In the genomic region with DNA sequence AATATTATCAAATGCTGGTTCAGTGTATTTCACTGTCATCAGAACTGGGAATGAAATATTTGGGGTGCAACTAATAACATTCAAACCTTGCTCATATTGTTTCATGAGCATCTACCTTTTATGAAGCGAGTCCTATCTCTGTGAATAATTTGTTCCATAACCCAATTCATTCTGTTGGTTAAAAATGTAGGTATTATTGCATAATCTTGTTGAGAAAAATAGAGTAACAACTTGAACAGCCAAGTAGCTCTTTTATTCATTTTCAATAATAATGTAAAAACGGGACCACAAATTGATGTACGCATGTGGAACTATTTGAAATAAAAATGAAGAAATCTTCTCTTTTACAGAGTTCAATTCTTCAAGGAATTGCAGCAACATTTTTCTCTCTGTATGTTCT, we compare ENCODE assay signal across 39 cellular contexts.
"Had no signal": no experiment of that assay in that cellular context is flagged by ENCODE, and none has a peak within 500 bp of the region (broad histone marks: within the 10 kb centered on the region; RNA-seq: fewer than 3 reads in every experiment).

No MANE protein-coding gene starts in this region.

- ATAC-seq: activated naive CD4-positive, alpha-beta T cell treated with anti-CD3 and anti-CD28 coated beads, Interleukin-2, amount 50 U/mL, for 72 hours; activated naive CD8-positive, alpha-beta T cell treated with anti-CD3 and anti-CD28 coated beads, Interleukin-2, amount 50 U/mL, for 24 hours; activated T-cell treated with anti-CD3 and anti-CD28 coated beads, Interleukin-2, amount 50 U/mL, for 4 hours; activated T-cell treated with anti-CD3 and anti-CD28 coated beads, Interleukin-2, amount 50 U/mL, for 72 hours; activated T-helper 17 cell treated with anti-CD3 and anti-CD28 coated beads, Interleukin-2, amount 50 U/mL, for 72 hours; body of pancreas had no signal

- H3K4me3 ChIP-seq: adrenal gland, ascending aorta, body of pancreas, breast epithelium, cardiac muscle cell had no signal

- H3K27me3 ChIP-seq: adrenal gland, ascending aorta, body of pancreas, brain microvascular endothelial cell, breast epithelium, cardiac muscle cell had no signal

- H3K4me3 Mint-ChIP-seq: activated naive CD4-positive, alpha-beta T cell treated with anti-CD3 and anti-CD28 coated beads for 36 hours; activated naive CD4-positive, alpha-beta T cell treated with anti-CD3 and anti-CD28 coated beads, Interleukin-2, amount 10 ng/mL, durations not matched to agents 7 days and 5 days; activated naive CD4-positive, alpha-beta T cell treated with anti-CD3 and anti-CD28 coated beads, Interleukin-2, amount 50 U/mL, for 24 hours; activated naive CD8-positive, alpha-beta T cell; activated naive CD8-positive, alpha-beta T cell treated with anti-CD3 and anti-CD28 coated beads for 36 hours; activated naive CD8-positive, alpha-beta T cell treated with anti-CD3 and anti-CD28 coated beads, Interleukin-2, amount 10 ng/mL, durations not matched to agents 7 days and 5 days; activated naive CD8-positive, alpha-beta T cell treated with anti-CD3 and anti-CD28 coated beads, Interleukin-2, amount 50 U/mL, for 24 hours; activated T-cell treated with anti-CD3 and anti-CD28 coated beads, Interleukin-2, amount 50 U/mL, for 24 hours; activated T-cell treated with anti-CD3 and anti-CD28 coated beads, Interleukin-2, amount 50 U/mL, for 4 hours; activated T-cell treated with anti-CD3 and anti-CD28 coated beads, Interleukin-2, amount 50 U/mL, for 72 hours; activated T-helper 1 cell treated with anti-CD3 and anti-CD28 coated beads, Interleukin-12 subunit alpha, Interleukin-12 subunit beta, Interleukin-2, Interleukin-4 antibody, amounts not matched to agents 30 ng/mL and 10 ng/mL and 1 ng/mL, durations not matched to agents 14 hours and 24 hours and 36 hours; activated T-helper 17 cell treated with anti-CD3 and anti-CD28 coated beads, Interleukin-2, amount 50 U/mL, for 72 hours; brain; central memory CD8-positive, alpha-beta T cell had no signal

- H3K27ac ChIP-seq: adrenal gland, ascending aorta, body of pancreas, brain microvascular endothelial cell, breast epithelium, cardiac muscle cell had no signal

- DNase-seq: activated effector memory CD4-positive, alpha-beta T cell treated with anti-CD3 and anti-CD28 coated beads, Interleukin-2, amount 50 U/mL, for 16 hours; activated effector memory CD4-positive, alpha-beta T cell treated with Interleukin-2 at 50 U/mL for 16 hours; activated gamma-delta T cell; activated gamma-delta T cell treated with Interleukin-2 at 50 U/mL for 16 hours; activated naive CD4-positive, alpha-beta T cell; activated naive CD4-positive, alpha-beta T cell treated with anti-CD3 and anti-CD28 coated beads for 36 hours; activated naive CD4-positive, alpha-beta T cell treated with anti-CD3 and anti-CD28 coated beads, Interleukin-2, amount 10 ng/mL, durations not matched to agents 7 days and 5 days; activated naive CD4-positive, alpha-beta T cell treated with anti-CD3 and anti-CD28 coated beads, Interleukin-2, amount 50 U/mL, for 16 hours; activated naive CD4-positive, alpha-beta T cell treated with Interleukin-2 at 50 U/mL for 16 hours; activated naive CD8-positive, alpha-beta T cell treated with anti-CD3 and anti-CD28 coated beads for 36 hours; activated naive CD8-positive, alpha-beta T cell treated with anti-CD3 and anti-CD28 coated beads, Interleukin-2, amount 10 ng/mL, durations not matched to agents 7 days and 5 days; activated naive CD8-positive, alpha-beta T cell treated with anti-CD3 and anti-CD28 coated beads, Interleukin-2, amount 50 U/mL, for 24 hours; activated T-cell treated with anti-CD3 and anti-CD28 coated beads, Interleukin-2, amount 50 U/mL, for 24 hours; activated T-cell treated with anti-CD3 and anti-CD28 coated beads, Interleukin-2, amount 50 U/mL, for 4 hours; activated T-cell treated with anti-CD3 and anti-CD28 coated beads, Interleukin-2, amount 50 U/mL, for 48 hours; activated T-cell treated with anti-CD3 and anti-CD28 coated beads, Interleukin-2, amount 50 U/mL, for 72 hours; adrenal gland; amniotic stem cell; amygdala; anterior cingulate cortex; aorta; body of pancreas; brain microvascular endothelial cell; caudate nucleus; central memory CD4-positive, alpha-beta T cell; cerebellar nuclear complex had no signal

- H3K27me3 Mint-ChIP-seq: central memory CD8-positive, alpha-beta T cell had no signal

- H3K4me1 ChIP-seq: adrenal gland, ascending aorta, body of pancreas, breast epithelium had no signal

- H3K36me3 Mint-ChIP-seq: activated naive CD4-positive, alpha-beta T cell treated with anti-CD3 and anti-CD28 coated beads, Interleukin-2, amount 50 U/mL, for 24 hours; activated naive CD8-positive, alpha-beta T cell; brain had no signal

- H3K36me3 ChIP-seq: adrenal gland, ascending aorta, brain microvascular endothelial cell, breast epithelium, cardiac muscle cell had no signal

- H3K4me1 Mint-ChIP-seq: brain had no signal

- H3K9me3 Mint-ChIP-seq: activated naive CD4-positive, alpha-beta T cell treated with anti-CD3 and anti-CD28 coated beads, Interleukin-2, amount 50 U/mL, for 24 hours; activated T-cell treated with anti-CD3 and anti-CD28 coated beads, Interleukin-2, amount 50 U/mL, for 4 hours; activated T-cell treated with anti-CD3 and anti-CD28 coated beads, Interleukin-2, amount 50 U/mL, for 72 hours; central memory CD8-positive, alpha-beta T cell had no signal

- H3K9me3 ChIP-seq: adrenal gland, ascending aorta, body of pancreas, breast epithelium had no signal

- H3K27ac Mint-ChIP-seq: activated naive CD4-positive, alpha-beta T cell treated with anti-CD3 and anti-CD28 coated beads for 36 hours; activated naive CD4-positive, alpha-beta T cell treated with anti-CD3 and anti-CD28 coated beads, Interleukin-2, amount 10 ng/mL, durations not matched to agents 7 days and 5 days; activated naive CD4-positive, alpha-beta T cell treated with anti-CD3 and anti-CD28 coated beads, Interleukin-2, amount 50 U/mL, for 24 hours; activated naive CD4-positive, alpha-beta T cell treated with anti-CD3 and anti-CD28 coated beads, Interleukin-2, amount 50 U/mL, for 72 hours; activated naive CD8-positive, alpha-beta T cell; activated naive CD8-positive, alpha-beta T cell treated with anti-CD3 and anti-CD28 coated beads for 36 hours; activated naive CD8-positive, alpha-beta T cell treated with anti-CD3 and anti-CD28 coated beads, Interleukin-2, amount 10 ng/mL, durations not matched to agents 7 days and 5 days; activated naive CD8-positive, alpha-beta T cell treated with anti-CD3 and anti-CD28 coated beads, Interleukin-2, amount 50 U/mL, for 24 hours; activated T-cell treated with anti-CD3 and anti-CD28 coated beads, Interleukin-2, amount 50 U/mL, for 24 hours; activated T-cell treated with anti-CD3 and anti-CD28 coated beads, Interleukin-2, amount 50 U/mL, for 72 hours; activated T-helper 1 cell treated with anti-CD3 and anti-CD28 coated beads, Interleukin-12 subunit alpha, Interleukin-12 subunit beta, Interleukin-2, Interleukin-4 antibody, amounts not matched to agents 30 ng/mL and 10 ng/mL and 1 ng/mL, durations not matched to agents 14 hours and 24 hours and 36 hours; activated T-helper 17 cell treated with anti-CD3 and anti-CD28 coated beads, Interleukin-2, amount 50 U/mL, for 72 hours; activated T-helper 2 cell treated with anti-CD3 and anti-CD28 coated beads, Interferon-gamma antibody, Interleukin-2, Interleukin-4, amounts not matched to agents 10 μg/mL and 5 μg/mL and 100 μg/mL, durations not matched to agents 14 hours and 24 hours and 36 hours; brain had no signal

- FAIRE-seq: astrocyte, bronchial epithelial cell had no signal
